ENCODE assay signal across 1 cellular context in the genomic region with DNA sequence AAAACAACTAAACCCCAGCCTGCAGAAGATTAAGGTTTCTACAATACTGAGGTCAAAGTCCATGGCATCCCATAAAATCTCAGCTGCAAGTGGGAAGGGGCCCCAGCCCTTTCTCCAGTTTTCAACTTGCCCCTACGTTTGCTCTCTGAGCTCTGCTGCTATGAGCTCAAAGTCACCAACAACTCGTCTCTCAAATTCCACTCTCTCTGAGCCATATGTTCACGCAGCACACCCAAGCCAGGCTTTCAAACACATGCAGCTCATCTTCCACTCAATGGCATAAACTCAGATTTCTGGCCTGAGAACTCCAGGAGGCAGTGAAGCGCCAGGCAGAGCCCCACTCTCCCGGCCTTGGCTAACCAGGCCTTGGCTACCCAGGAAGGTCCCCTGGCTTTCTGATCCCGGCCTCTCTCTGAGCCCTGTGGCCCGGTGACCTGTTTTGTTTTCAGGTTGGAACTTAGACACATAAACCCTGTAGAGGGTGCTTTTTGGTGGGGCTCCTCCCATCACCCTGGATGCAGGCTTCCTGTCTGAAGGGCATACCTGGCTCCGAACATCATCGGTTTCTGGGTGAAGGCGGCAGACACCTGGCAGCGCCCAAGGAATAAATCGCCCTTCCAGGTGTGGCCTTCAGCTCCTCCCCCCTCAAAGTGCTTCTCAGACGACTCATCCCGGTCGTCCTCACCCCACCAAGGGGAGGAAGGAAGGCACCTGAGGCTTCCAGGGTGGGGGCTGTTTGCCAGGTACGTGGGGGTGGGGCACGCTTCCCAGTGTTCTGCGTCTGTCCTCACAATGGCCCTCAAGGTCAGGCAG.
TF ChIP-seq lines count a peak whose summit lies in the region.

No MANE protein-coding gene starts in this region.

TF ChIP-seq in H1, 55 proteins besides CTCF, POLR2A, EP300 and RAD21:
- TF ChIP-seq SIRT6 (IDR thresholded peaks at IDR 0.05; ENCODE audit: low read length) (no peak), EZH2 (IDR thresholded peaks at IDR 0.05; ENCODE audit: low read depth, low read length, severe bottlenecking) (no peak), SIX5 (IDR thresholded peaks at IDR 0.05; ENCODE audit: low read depth, low read length) (no peak), RFX5 (IDR thresholded peaks at IDR 0.05; ENCODE audit: borderline replicate concordance, low read depth, low read length) (no peak), TBP (IDR thresholded peaks at IDR 0.05; ENCODE audit: low read depth, low read length) (no peak), ASH2L (IDR thresholded peaks at IDR 0.05; ENCODE audit: low read length) (no peak), POLR2AphosphoS5 (IDR thresholded peaks at IDR 0.05; ENCODE audit: low read depth, low read length) (no peak), GABPA (IDR thresholded peaks at IDR 0.05; ENCODE audit: borderline replicate concordance, insufficient read depth, low read length) (no peak)
